Comparison of ENCODE assay signal across 1 cellular context in genomic region chr2:165238295-165238694, GRCh38.
TF ChIP-seq lines count a peak whose summit lies in the region.

No MANE protein-coding gene starts in this region.

TF ChIP-seq in HepG2, 621 proteins besides CTCF, POLR2A, EP300 and RAD21 (continues in another document):
- TF ChIP-seq ELF3 (CRISPR knock-in tag; IDR thresholded peaks at IDR 0.05) = 0 out of 2 replicates have a peak, but pooled peaks have one; percentile 22
- TF ChIP-seq NFAT5 (CRISPR knock-in tag; IDR thresholded peaks at IDR 0.05) = no peak
- TF ChIP-seq MLLT10 (CRISPR knock-in tag; IDR thresholded peaks at IDR 0.05) = no peak
- no peak for TF ChIP-seq ZKSCAN5 (CRISPR knock-in tag; IDR thresholded peaks at IDR 0.05)
- no peak for TF ChIP-seq ATF2 (CRISPR knock-in tag; IDR thresholded peaks at IDR 0.05)
- no peak for TF ChIP-seq NFATC3 (CRISPR knock-in tag; IDR thresholded peaks at IDR 0.05)
- TF ChIP-seq RXRB (CRISPR knock-in tag; IDR thresholded peaks at IDR 0.05; ENCODE audit: borderline replicate concordance) = 0 out of 2 replicates have a peak, but pooled peaks have one; percentile 13
- no peak for TF ChIP-seq ZNF576 (CRISPR knock-in tag; IDR thresholded peaks at IDR 0.05)
- no peak for TF ChIP-seq PBX3 (CRISPR knock-in tag; IDR thresholded peaks at IDR 0.05; ENCODE audit: borderline replicate concordance)
- TF ChIP-seq ZNF510 (CRISPR knock-in tag; IDR thresholded peaks at IDR 0.05; ENCODE audit: low read depth) = no peak
- TF ChIP-seq ZBTB14 (CRISPR knock-in tag; IDR thresholded peaks at IDR 0.05) = no peak
- no peak for TF ChIP-seq HNRNPH1 (optimal IDR thresholded peaks at IDR 0.05; ENCODE audit: low read depth, low read length)
- no peak for TF ChIP-seq EZH2 (conservative IDR thresholded peaks at IDR 0.05; ENCODE audit: low read depth, low read length)
- no peak for TF ChIP-seq ZNF646 (CRISPR knock-in tag; IDR thresholded peaks at IDR 0.05)
- no peak for TF ChIP-seq MBD4 (IDR thresholded peaks at IDR 0.05; ENCODE audit: borderline replicate concordance, low read length)
- no peak for TF ChIP-seq MAFK (conservative IDR thresholded peaks at IDR 0.05 in 1 of 2, IDR thresholded peaks at IDR 0.05 in 1 of 2; ENCODE audit: low read length in 2 of 2)
- no peak for TF ChIP-seq BCLAF1 (IDR thresholded peaks at IDR 0.05)
- no peak for TF ChIP-seq ZNF18 (CRISPR knock-in tag; IDR thresholded peaks at IDR 0.05; ENCODE audit: insufficient replicate concordance)
- no peak for TF ChIP-seq ZNF768 (CRISPR knock-in tag; IDR thresholded peaks at IDR 0.05)
- TF ChIP-seq ZNF33B (CRISPR knock-in tag; IDR thresholded peaks at IDR 0.05) = no peak
- TF ChIP-seq RARA (CRISPR knock-in tag; IDR thresholded peaks at IDR 0.05) = 0 out of 2 replicates have a peak, but pooled peaks have one; percentile 12
- no peak for TF ChIP-seq ZNF512B (CRISPR knock-in tag; IDR thresholded peaks at IDR 0.05; ENCODE audit: borderline replicate concordance)
- no peak for TF ChIP-seq ZFX (CRISPR knock-in tag; IDR thresholded peaks at IDR 0.05; ENCODE audit: low read depth)
- TF ChIP-seq ZNF331 (CRISPR knock-in tag; IDR thresholded peaks at IDR 0.05) = 0 out of 2 replicates have a peak, but pooled peaks have one; percentile 32
- no peak for TF ChIP-seq ZUFSP (CRISPR knock-in tag; IDR thresholded peaks at IDR 0.05; ENCODE audit: borderline replicate concordance)
- TF ChIP-seq ZMYM4 (CRISPR knock-in tag; IDR thresholded peaks at IDR 0.05) = no peak
- TF ChIP-seq KLF6 (CRISPR knock-in tag; IDR thresholded peaks at IDR 0.05) = no peak
- TF ChIP-seq FOXA3 (CRISPR knock-in tag; IDR thresholded peaks at IDR 0.05) = no peak
